ENCODE assay signal across 1 cellular context in the genomic region with DNA sequence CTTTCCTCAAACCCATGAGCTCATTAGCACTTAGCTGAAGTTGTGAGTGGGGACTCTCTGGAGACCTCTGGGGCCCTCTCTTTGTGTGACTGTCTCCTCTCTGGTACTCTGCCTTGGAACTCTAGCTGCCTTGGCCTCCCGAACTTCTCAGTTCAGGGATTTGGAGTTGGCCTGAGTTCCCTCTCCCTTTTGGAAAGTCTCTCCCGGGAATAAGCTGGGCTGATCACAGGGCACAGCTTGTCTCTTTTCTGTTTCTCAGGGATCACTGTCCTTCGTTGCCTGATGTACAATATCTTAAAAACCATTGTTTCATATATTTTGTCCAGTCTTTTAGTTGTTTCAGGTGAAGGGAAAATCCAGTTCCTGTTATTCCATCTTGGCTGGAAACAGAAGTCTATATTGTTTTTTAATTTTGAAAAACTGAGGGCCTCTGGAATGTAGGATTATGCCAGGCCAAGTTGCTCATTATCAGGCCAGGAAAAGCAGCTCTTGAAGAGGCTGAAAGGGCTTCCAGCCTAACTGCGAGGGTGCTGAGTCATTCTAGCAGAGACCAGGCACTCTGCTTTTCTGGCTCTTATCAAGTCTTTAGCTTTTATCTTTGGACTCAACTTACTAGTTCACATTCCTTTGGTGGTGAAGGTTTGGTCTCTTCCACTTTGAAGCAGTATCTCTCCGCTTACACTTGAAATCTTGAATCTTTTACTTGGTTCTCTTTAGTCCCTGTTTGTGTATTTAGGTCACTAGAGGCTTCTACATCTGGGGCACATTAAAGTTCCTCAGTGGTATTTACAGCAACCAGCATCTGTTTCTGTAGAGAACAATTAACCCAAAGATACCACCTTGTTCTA.
A peak's percentile ranks its signal among the peaks of the same experiment; 100 is the strongest.
TF ChIP-seq lines count a peak whose summit lies in the region.

No MANE protein-coding gene starts in this region.

TF ChIP-seq in HepG2, 621 proteins besides CTCF, POLR2A, EP300 and RAD21 (continues in another document):
- TF ChIP-seq, protein P1, sequence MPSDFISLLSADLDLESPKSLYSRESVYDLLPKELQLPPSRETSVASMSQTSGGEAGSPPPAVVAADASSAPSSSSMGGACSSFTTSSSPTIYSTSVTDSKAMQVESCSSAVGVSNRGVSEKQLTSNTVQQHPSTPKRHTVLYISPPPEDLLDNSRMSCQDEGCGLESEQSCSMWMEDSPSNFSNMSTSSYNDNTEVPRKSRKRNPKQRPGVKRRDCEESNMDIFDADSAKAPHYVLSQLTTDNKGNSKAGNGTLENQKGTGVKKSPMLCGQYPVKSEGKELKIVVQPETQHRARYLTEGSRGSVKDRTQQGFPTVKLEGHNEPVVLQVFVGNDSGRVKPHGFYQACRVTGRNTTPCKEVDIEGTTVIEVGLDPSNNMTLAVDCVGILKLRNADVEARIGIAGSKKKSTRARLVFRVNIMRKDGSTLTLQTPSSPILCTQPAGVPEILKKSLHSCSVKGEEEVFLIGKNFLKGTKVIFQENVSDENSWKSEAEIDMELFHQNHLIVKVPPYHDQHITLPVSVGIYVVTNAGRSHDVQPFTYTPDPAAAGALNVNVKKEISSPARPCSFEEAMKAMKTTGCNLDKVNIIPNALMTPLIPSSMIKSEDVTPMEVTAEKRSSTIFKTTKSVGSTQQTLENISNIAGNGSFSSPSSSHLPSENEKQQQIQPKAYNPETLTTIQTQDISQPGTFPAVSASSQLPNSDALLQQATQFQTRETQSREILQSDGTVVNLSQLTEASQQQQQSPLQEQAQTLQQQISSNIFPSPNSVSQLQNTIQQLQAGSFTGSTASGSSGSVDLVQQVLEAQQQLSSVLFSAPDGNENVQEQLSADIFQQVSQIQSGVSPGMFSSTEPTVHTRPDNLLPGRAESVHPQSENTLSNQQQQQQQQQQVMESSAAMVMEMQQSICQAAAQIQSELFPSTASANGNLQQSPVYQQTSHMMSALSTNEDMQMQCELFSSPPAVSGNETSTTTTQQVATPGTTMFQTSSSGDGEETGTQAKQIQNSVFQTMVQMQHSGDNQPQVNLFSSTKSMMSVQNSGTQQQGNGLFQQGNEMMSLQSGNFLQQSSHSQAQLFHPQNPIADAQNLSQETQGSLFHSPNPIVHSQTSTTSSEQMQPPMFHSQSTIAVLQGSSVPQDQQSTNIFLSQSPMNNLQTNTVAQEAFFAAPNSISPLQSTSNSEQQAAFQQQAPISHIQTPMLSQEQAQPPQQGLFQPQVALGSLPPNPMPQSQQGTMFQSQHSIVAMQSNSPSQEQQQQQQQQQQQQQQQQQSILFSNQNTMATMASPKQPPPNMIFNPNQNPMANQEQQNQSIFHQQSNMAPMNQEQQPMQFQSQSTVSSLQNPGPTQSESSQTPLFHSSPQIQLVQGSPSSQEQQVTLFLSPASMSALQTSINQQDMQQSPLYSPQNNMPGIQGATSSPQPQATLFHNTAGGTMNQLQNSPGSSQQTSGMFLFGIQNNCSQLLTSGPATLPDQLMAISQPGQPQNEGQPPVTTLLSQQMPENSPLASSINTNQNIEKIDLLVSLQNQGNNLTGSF (CRISPR knock-in tag; IDR thresholded peaks at IDR 0.05) = no peak
- no peak; the same call in 1 of the 2 replicates for TF ChIP-seq HDAC1 (CRISPR knock-in tag; IDR thresholded peaks at IDR 0.05)
- no peak for TF ChIP-seq SOX13 (IDR thresholded peaks at IDR 0.05)
- peak in 1 of 2 experiments; percentile 34; a peak in 1 of 4 replicates for TF ChIP-seq SOX13 (CRISPR knock-in tag; conservative IDR thresholded peaks at IDR 0.05 in 1 of 2, IDR thresholded peaks at IDR 0.05 in 1 of 2)
- TF ChIP-seq, protein P2, sequence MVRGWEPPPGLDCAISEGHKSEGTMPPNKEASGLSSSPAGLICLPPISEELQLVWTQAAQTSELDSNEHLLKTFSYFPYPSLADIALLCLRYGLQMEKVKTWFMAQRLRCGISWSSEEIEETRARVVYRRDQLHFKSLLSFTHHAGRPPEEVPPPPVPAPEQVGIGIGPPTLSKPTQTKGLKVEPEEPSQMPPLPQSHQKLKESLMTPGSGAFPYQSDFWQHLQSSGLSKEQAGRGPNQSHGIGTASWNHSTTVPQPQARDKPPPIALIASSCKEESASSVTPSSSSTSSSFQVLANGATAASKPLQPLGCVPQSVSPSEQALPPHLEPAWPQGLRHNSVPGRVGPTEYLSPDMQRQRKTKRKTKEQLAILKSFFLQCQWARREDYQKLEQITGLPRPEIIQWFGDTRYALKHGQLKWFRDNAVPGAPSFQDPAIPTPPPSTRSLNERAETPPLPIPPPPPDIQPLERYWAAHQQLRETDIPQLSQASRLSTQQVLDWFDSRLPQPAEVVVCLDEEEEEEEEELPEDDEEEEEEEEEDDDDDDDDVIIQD (CRISPR knock-in tag; IDR thresholded peaks at IDR 0.05; ENCODE audit: low read depth) = 0 out of 2 replicates have a peak, but pooled peaks have one; percentile 31
- TF ChIP-seq, protein P3, sequence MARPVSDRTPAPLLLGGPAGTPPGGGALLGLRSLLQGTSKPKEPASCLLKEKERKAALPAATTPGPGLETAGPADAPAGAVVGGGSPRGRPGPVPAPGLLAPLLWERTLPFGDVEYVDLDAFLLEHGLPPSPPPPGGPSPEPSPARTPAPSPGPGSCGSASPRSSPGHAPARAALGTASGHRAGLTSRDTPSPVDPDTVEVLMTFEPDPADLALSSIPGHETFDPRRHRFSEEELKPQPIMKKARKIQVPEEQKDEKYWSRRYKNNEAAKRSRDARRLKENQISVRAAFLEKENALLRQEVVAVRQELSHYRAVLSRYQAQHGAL (CRISPR knock-in tag; IDR thresholded peaks at IDR 0.05; ENCODE audit: not compliant biosample characterization) = no peak
- TF ChIP-seq, protein P4, sequence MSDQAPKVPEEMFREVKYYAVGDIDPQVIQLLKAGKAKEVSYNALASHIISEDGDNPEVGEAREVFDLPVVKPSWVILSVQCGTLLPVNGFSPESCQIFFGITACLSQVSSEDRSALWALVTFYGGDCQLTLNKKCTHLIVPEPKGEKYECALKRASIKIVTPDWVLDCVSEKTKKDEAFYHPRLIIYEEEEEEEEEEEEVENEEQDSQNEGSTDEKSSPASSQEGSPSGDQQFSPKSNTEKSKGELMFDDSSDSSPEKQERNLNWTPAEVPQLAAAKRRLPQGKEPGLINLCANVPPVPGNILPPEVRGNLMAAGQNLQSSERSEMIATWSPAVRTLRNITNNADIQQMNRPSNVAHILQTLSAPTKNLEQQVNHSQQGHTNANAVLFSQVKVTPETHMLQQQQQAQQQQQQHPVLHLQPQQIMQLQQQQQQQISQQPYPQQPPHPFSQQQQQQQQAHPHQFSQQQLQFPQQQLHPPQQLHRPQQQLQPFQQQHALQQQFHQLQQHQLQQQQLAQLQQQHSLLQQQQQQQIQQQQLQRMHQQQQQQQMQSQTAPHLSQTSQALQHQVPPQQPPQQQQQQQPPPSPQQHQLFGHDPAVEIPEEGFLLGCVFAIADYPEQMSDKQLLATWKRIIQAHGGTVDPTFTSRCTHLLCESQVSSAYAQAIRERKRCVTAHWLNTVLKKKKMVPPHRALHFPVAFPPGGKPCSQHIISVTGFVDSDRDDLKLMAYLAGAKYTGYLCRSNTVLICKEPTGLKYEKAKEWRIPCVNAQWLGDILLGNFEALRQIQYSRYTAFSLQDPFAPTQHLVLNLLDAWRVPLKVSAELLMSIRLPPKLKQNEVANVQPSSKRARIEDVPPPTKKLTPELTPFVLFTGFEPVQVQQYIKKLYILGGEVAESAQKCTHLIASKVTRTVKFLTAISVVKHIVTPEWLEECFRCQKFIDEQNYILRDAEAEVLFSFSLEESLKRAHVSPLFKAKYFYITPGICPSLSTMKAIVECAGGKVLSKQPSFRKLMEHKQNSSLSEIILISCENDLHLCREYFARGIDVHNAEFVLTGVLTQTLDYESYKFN (CRISPR knock-in tag; conservative IDR thresholded peaks at IDR 0.05) = 0 out of 2 replicates have a peak, but pooled peaks have one; percentile 43
- TF ChIP-seq, protein P5, sequence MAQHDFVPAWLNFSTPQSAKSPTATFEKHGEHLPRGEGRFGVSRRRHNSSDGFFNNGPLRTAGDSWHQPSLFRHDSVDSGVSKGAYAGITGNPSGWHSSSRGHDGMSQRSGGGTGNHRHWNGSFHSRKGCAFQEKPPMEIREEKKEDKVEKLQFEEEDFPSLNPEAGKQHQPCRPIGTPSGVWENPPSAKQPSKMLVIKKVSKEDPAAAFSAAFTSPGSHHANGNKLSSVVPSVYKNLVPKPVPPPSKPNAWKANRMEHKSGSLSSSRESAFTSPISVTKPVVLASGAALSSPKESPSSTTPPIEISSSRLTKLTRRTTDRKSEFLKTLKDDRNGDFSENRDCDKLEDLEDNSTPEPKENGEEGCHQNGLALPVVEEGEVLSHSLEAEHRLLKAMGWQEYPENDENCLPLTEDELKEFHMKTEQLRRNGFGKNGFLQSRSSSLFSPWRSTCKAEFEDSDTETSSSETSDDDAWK (CRISPR knock-in tag; IDR thresholded peaks at IDR 0.05) = no peak
- TF ChIP-seq, protein P6, sequence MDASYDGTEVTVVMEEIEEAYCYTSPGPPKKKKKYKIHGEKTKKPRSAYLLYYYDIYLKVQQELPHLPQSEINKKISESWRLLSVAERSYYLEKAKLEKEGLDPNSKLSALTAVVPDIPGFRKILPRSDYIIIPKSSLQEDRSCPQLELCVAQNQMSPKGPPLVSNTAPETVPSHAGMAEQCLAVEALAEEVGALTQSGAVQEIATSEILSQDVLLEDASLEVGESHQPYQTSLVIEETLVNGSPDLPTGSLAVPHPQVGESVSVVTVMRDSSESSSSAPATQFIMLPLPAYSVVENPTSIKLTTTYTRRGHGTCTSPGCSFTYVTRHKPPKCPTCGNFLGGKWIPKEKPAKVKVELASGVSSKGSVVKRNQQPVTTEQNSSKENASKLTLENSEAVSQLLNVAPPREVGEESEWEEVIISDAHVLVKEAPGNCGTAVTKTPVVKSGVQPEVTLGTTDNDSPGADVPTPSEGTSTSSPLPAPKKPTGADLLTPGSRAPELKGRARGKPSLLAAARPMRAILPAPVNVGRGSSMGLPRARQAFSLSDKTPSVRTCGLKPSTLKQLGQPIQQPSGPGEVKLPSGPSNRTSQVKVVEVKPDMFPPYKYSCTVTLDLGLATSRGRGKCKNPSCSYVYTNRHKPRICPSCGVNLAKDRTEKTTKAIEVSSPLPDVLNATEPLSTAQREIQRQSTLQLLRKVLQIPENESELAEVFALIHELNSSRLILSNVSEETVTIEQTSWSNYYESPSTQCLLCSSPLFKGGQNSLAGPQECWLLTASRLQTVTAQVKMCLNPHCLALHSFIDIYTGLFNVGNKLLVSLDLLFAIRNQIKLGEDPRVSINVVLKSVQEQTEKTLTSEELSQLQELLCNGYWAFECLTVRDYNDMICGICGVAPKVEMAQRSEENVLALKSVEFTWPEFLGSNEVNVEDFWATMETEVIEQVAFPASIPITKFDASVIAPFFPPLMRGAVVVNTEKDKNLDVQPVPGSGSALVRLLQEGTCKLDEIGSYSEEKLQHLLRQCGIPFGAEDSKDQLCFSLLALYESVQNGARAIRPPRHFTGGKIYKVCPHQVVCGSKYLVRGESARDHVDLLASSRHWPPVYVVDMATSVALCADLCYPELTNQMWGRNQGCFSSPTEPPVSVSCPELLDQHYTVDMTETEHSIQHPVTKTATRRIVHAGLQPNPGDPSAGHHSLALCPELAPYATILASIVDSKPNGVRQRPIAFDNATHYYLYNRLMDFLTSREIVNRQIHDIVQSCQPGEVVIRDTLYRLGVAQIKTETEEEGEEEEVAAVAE (CRISPR knock-in tag; IDR thresholded peaks at IDR 0.05; ENCODE audit: borderline replicate concordance) = 0 out of 2 replicates have a peak, but pooled peaks have one; percentile 29
- 0 out of 2 replicates have a peak, but pooled peaks have one; percentile 26 for TF ChIP-seq PPARG (CRISPR knock-in tag; conservative IDR thresholded peaks at IDR 0.05)
- TF ChIP-seq, protein P7, sequence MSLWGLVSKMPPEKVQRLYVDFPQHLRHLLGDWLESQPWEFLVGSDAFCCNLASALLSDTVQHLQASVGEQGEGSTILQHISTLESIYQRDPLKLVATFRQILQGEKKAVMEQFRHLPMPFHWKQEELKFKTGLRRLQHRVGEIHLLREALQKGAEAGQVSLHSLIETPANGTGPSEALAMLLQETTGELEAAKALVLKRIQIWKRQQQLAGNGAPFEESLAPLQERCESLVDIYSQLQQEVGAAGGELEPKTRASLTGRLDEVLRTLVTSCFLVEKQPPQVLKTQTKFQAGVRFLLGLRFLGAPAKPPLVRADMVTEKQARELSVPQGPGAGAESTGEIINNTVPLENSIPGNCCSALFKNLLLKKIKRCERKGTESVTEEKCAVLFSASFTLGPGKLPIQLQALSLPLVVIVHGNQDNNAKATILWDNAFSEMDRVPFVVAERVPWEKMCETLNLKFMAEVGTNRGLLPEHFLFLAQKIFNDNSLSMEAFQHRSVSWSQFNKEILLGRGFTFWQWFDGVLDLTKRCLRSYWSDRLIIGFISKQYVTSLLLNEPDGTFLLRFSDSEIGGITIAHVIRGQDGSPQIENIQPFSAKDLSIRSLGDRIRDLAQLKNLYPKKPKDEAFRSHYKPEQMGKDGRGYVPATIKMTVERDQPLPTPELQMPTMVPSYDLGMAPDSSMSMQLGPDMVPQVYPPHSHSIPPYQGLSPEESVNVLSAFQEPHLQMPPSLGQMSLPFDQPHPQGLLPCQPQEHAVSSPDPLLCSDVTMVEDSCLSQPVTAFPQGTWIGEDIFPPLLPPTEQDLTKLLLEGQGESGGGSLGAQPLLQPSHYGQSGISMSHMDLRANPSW (CRISPR knock-in tag; IDR thresholded peaks at IDR 0.05; ENCODE audit: borderline replicate concordance) = 0 out of 2 replicates have a peak, but pooled peaks have one; percentile 40
- TF ChIP-seq TEAD2 (CRISPR knock-in tag; IDR thresholded peaks at IDR 0.05) = no peak
- TF ChIP-seq MIXL1 (CRISPR knock-in tag; IDR thresholded peaks at IDR 0.05) = 0 out of 2 replicates have a peak, but pooled peaks have one; percentile 34
- TF ChIP-seq HNF4A (CRISPR knock-in tag; IDR thresholded peaks at IDR 0.05) = peak; percentile 61
- no peak for TF ChIP-seq TBL1XR1 (IDR thresholded peaks at IDR 0.05; ENCODE audit: borderline replicate concordance, low read length, partially characterized antibody)
- peak; percentile 80 for TF ChIP-seq FOSL2 (CRISPR knock-in tag; IDR thresholded peaks at IDR 0.05)
- TF ChIP-seq SNAI1 (CRISPR knock-in tag; IDR thresholded peaks at IDR 0.05; ENCODE audit: borderline replicate concordance) = no peak
- TF ChIP-seq ZNF292 (CRISPR knock-in tag; IDR thresholded peaks at IDR 0.05; ENCODE audit: borderline replicate concordance, low read depth) = 0 out of 2 replicates have a peak, but pooled peaks have one; percentile 23
- peak; percentile 57 to 82 for TF ChIP-seq MAFK (conservative IDR thresholded peaks at IDR 0.05 in 1 of 2, IDR thresholded peaks at IDR 0.05 in 1 of 2; ENCODE audit: low read length in 2 of 2)
- peak; percentile 38; the same call in 1 of the 2 replicates for TF ChIP-seq SAP130 (CRISPR knock-in tag; IDR thresholded peaks at IDR 0.05; ENCODE audit: low read depth)
- peak; percentile 97 for TF ChIP-seq NFE2L2 (IDR thresholded peaks at IDR 0.05; ENCODE audit: low read length)
- TF ChIP-seq, protein P8, sequence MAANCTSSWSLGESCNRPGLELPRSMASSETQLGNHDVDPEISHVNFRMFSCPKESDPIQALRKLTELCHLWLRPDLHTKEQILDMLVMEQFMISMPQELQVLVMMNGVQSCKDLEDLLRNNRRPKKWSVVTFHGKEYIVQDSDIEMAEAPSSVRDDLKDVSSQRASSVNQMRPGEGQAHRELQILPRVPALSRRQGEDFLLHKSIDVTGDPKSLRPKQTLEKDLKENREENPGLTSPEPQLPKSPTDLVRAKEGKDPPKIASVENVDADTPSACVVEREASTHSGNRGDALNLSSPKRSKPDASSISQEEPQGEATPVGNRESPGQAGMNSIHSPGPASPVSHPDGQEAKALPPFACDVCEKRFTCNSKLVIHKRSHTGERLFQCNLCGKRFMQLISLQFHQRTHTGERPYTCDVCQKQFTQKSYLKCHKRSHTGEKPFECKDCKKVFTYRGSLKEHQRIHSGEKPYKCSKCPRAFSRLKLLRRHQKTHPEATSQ (CRISPR knock-in tag; IDR thresholded peaks at IDR 0.05; ENCODE audit: borderline replicate concordance) = 0 out of 2 replicates have a peak, but pooled peaks have one; percentile 44
- no peak for TF ChIP-seq ZNF552 (CRISPR knock-in tag; IDR thresholded peaks at IDR 0.05; ENCODE audit: borderline replicate concordance)
- TF ChIP-seq NCOA2 (CRISPR knock-in tag; IDR thresholded peaks at IDR 0.05) = peak; percentile 58
- TF ChIP-seq SIX1 (CRISPR knock-in tag; IDR thresholded peaks at IDR 0.05; ENCODE audit: borderline replicate concordance) = 0 out of 2 replicates have a peak, but pooled peaks have one; percentile 16
- TF ChIP-seq ZNF234 (CRISPR knock-in tag; conservative IDR thresholded peaks at IDR 0.05) = no peak
